Comparison of ENCODE assay signal across 14 cellular contexts in the genomic region with DNA sequence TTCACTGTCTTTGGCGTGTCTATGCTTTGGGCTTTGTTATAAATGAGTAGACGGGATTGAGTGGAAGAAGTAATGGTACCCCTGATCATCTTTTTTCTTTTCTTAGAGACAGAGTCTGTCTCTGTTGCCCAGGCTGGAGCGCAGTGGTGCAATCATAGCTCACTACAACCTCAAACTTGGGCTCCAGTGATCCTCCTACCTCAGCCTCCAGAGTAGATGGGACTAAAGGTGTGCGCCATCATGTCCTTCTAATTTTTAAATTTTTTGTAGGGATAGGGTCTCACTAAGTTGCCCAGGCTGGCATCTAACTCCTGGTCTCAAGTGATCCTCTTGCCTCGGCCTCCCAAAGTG. TPM values are rescaled to one million over a fixed set of nuclear protein-coding genes. Genes with fewer than 3 reads are reported as not detected.
DNase-seq lines count a peak whose midpoint lies in the region; ATAC-seq, FAIRE-seq and TF ChIP-seq lines count a peak whose summit lies in the region.
"Had no signal": no experiment of that assay in that cellular context is flagged by ENCODE, and none has a peak within 500 bp of the region (broad histone marks: within the 10 kb centered on the region; RNA-seq: fewer than 3 reads in every experiment).

No MANE protein-coding gene starts in this region.

- no peaks in the 10 kb centered on the region for H3K4me1 Mint-ChIP-seq in CD14-positive monocyte
- peaks cover 12% of the 10 kb centered on the region for H3K4me1 Mint-ChIP-seq in neural progenitor cell

- no peak overlapping the region for H2AFZ ChIP-seq in KMS-11 (ENCODE audit: low read depth)
- H2AFZ ChIP-seq in neural progenitor cell (replicated peaks): no peak overlapping the region

- H3K27me3 ChIP-seq in KMS-11 (ENCODE audit: insufficient read depth, low read depth): no peaks in the 10 kb centered on the region
- H3K27me3 ChIP-seq in neural progenitor cell: peaks cover 45% of the 10 kb centered on the region
- H3K27me3 ChIP-seq in lower lobe of right lung (ENCODE audit: low read depth): peaks cover 4% of the 10 kb centered on the region
- no peaks in the 10 kb centered on the region for H3K27me3 ChIP-seq in small intestine (ENCODE audit: control insufficient read depth in 2 of 2, insufficient read depth in 2 of 2, low read length in 2 of 2)
- H3K27me3 ChIP-seq: Peyer's patch had no signal

- H3K4me3 ChIP-seq in KMS-11 (IDR thresholded peaks at IDR 0.05; ENCODE audit: insufficient read depth, low read depth, low read length): no peak overlapping the region
- no peak overlapping the region for H3K4me3 ChIP-seq in neural progenitor cell
- no peak overlapping the region for H3K4me3 ChIP-seq in lower lobe of right lung
- H3K4me3 ChIP-seq in small intestine (ENCODE audit: low read depth in 1 of 2, low read length in 2 of 2): no peak overlapping the region
- H3K4me3 ChIP-seq: Peyer's patch had no signal

- H3K27me3 Mint-ChIP-seq in CD14-positive monocyte (ENCODE audit: low read depth in 3 of 3) (peaks cover 2 to 10% (median 6%) of the 10 kb centered on the region in 3 donors), neural progenitor cell (ENCODE audit: insufficient read depth, low read depth) (peaks cover 34% of the 10 kb centered on the region)

- H3K4me2 ChIP-seq in KMS-11 (no peak overlapping the region), neural progenitor cell (no peak overlapping the region)

- H3K27ac Mint-ChIP-seq in CD14-positive monocyte (no peak overlapping the region), neural progenitor cell (peak overlapping the region; percentile 4)

- H3K79me2 ChIP-seq in KMS-11 (ENCODE audit: insufficient read depth, low read depth): no peaks in the 10 kb centered on the region
- no peaks in the 10 kb centered on the region for H3K79me2 ChIP-seq in neural progenitor cell (ENCODE audit: low read depth)

- ATAC-seq in lower lobe of right lung: no peak
- ATAC-seq in GM21390 (IDR thresholded peaks at IDR 0.05; ENCODE audit: unreplicated experiment): no peak

- no peak overlapping the region for H3K27ac ChIP-seq in KMS-11
- H3K27ac ChIP-seq in VCaP: no peak overlapping the region
- no peak overlapping the region for H3K27ac ChIP-seq in neural progenitor cell
- no peak overlapping the region for H3K27ac ChIP-seq in lower lobe of right lung
- H3K27ac ChIP-seq in small intestine (ENCODE audit: low read depth in 1 of 2, low read length in 1 of 2): no peak overlapping the region
- H3K27ac ChIP-seq: Peyer's patch had no signal

- FAIRE-seq in small intestine (lab: Jason Lieb, UNC): no peak
- FAIRE-seq: D721Med, HTR-8/SVneo had no signal

- no peak overlapping the region for H3K9ac ChIP-seq in KMS-11
- no peak overlapping the region for H3K9ac ChIP-seq in neural progenitor cell

- H3K4me1 ChIP-seq in KMS-11 (ENCODE audit: low read depth, poor library complexity, severe bottlenecking) (no peaks in the 10 kb centered on the region), neural progenitor cell (peaks cover 3% of the 10 kb centered on the region), lower lobe of right lung (no peaks in the 10 kb centered on the region), small intestine (ENCODE audit: control insufficient read depth in 2 of 2, insufficient read depth in 1 of 2, low read depth in 1 of 2, low read length in 1 of 2) (no peaks in the 10 kb centered on the region)
- H3K4me1 ChIP-seq: Peyer's patch had no signal

- no peaks in the 10 kb centered on the region for H3K9me3 Mint-ChIP-seq in CD14-positive monocyte
- no peaks in the 10 kb centered on the region for H3K9me3 Mint-ChIP-seq in neural progenitor cell
- H3K9me3 Mint-ChIP-seq: CD4-positive, alpha-beta memory T cell had no signal

- peak; percentile 46 for TF ChIP-seq CTCF in CD14-positive monocyte (IDR thresholded peaks at IDR 0.05)
- TF ChIP-seq CTCF in KMS-11 (conservative IDR thresholded peaks at IDR 0.05; ENCODE audit: low read depth, low read length): peak; percentile 20
- TF ChIP-seq CTCF in VCaP (conservative IDR thresholded peaks at IDR 0.05): peak; percentile 43
- TF ChIP-seq CTCF in neural progenitor cell (IDR thresholded peaks at IDR 0.05): no peak
- no peak for TF ChIP-seq CTCF in lower lobe of right lung (IDR thresholded peaks at IDR 0.05)

- H3K36me3 Mint-ChIP-seq in CD14-positive monocyte: no peaks in the 10 kb centered on the region
- no peaks in the 10 kb centered on the region for H3K36me3 Mint-ChIP-seq in neural progenitor cell
- H3K36me3 Mint-ChIP-seq: CD4-positive, alpha-beta memory T cell; IgD-negative memory B cell had no signal

- intact Hi-C loops in CD14-positive monocyte (cut with micrococcal nuclease) (no loop called here), lower lobe of right lung (cut with DNase I) (no loop called here)

- peaks cover 3% of the 10 kb centered on the region for H3F3A ChIP-seq in neural progenitor cell (ENCODE audit: low read depth)

- H4K20me1 ChIP-seq in KMS-11 (ENCODE audit: insufficient read depth) (no peaks in the 10 kb centered on the region), neural progenitor cell (ENCODE audit: low read depth) (peaks cover 10% of the 10 kb centered on the region)

- H3K36me3 ChIP-seq in KMS-11 (ENCODE audit: insufficient read depth) (no peaks in the 10 kb centered on the region), neural progenitor cell (no peaks in the 10 kb centered on the region), lower lobe of right lung (no peaks in the 10 kb centered on the region), small intestine (ENCODE audit: control insufficient read depth in 2 of 2, insufficient read depth in 2 of 2, low read length in 2 of 2) (no peaks in the 10 kb centered on the region)
- H3K36me3 ChIP-seq: Peyer's patch had no signal

- H3K9me3 ChIP-seq in neural progenitor cell (ENCODE audit: low read depth) (no peaks in the 10 kb centered on the region), lower lobe of right lung (no peaks in the 10 kb centered on the region), small intestine (ENCODE audit: control insufficient read depth, low read depth) (no peaks in the 10 kb centered on the region)
- H3K9me3 ChIP-seq: Peyer's patch had no signal

- H3K4me3 Mint-ChIP-seq in CD14-positive monocyte (no peak overlapping the region), neural progenitor cell (no peak overlapping the region)
- H3K4me3 Mint-ChIP-seq: CD4-positive, alpha-beta memory T cell; IgD-negative memory B cell had no signal

- WGBS in small intestine, 3 donors: 55 to 57% (median 57%) methylated on average over 5 of the region's 5 CpGs

- DNase-seq in CD14-positive monocyte (ENCODE audit: low spot score) (no peak), neural progenitor cell (ENCODE audit: low spot score) (no peak), lower lobe of right lung (no peak), small intestine (no peak)
- DNase-seq: NCI-H526 treated with DMSO at 0.1 percent for 48 hours, Right ventricle myocardium superior had no signal

RNA-seq across cellular contexts. Expression of a gene that starts 14.9 kb away (rescaled TPM):
- polyA plus RNA-seq in CD14-positive monocyte (under 1 TPM in 1 of 2 donors, not detected in 1; 0.06 TPM), small intestine (10 to 100 TPM in 1 of 3 donors, 1 to 10 TPM in 1, under 1 TPM in 1; 0.22 to 17.0 (median 1.4) TPM)
- total RNA-seq in neural progenitor cell (ENCODE audit: low replicate concordance) (21.1 and 32.2 TPM in 2 replicates), lower lobe of right lung (15.4 TPM)
- total RNA-seq: CD4-positive, alpha-beta memory T cell had no signal
- polyA plus RNA-seq: IgD-negative memory B cell had no signal

Comparison
In these comparisons a context has a peak if more than half of its experiments do, and no peak if none do; other contexts are left out.
1. CTCF ChIP-seq: peak in CD14-positive monocyte (single experiment), KMS-11 (single experiment) and VCaP (single experiment); none in neural progenitor cell (single experiment) and lower lobe of right lung (single experiment).